In genomic region chr6:111482959-111483735, GRCh38 we compare ENCODE assay signal across 8 cellular contexts. TPM values are rescaled to one million over a fixed set of nuclear protein-coding genes. Genes with fewer than 3 reads are reported as not detected.
A peak's percentile ranks its signal among the peaks of the same experiment; 100 is the strongest.
DNase-seq lines count a peak whose midpoint lies in the region; TF ChIP-seq lines count a peak whose summit lies in the region.

REV3L (minus strand) TSS chr6:111483218; CDS start chr6:111482888, 330 bp downstream.

- peak within 1 kb of the TSS; percentile 89 for H2BK15ac ChIP-seq in neuronal stem cell (ENCODE audit: low read length)

- H3K4ac ChIP-seq in neuronal stem cell (ENCODE audit: low read length), result no peak within 1 kb of the TSS

- H4K8ac ChIP-seq in neuronal stem cell (ENCODE audit: low read depth, low read length), result peak within 1 kb of the TSS; percentile 6

- H2AK5ac ChIP-seq in neuronal stem cell (ENCODE audit: low read depth, low read length), result peak within 1 kb of the TSS; percentile 46

- peak within 1 kb of the TSS; percentile 58 for H2BK12ac ChIP-seq in neuronal stem cell (ENCODE audit: low read length)

- H3K9me3 ChIP-seq in GM23248 (ENCODE audit: low read depth), result no peaks in the 10 kb centered on the region
- H3K9me3 ChIP-seq in SJCRH30 (replicated peaks), result 0 out of 2 replicates have a peak, but pooled peaks cover 5% of the 10 kb centered on the region
- peaks cover 0 to 17% of the 10 kb centered on the region in 2 donors for H3K9me3 ChIP-seq in neuronal stem cell (replicated peaks in 1 of 2; ENCODE audit: control insufficient read depth in 2 of 2, insufficient read depth in 1 of 2, low read depth in 1 of 2, low read length in 2 of 2)

- 1 to 2% methylated on average over 27 to 65 of the region's 84 CpGs for WGBS in GM23248 (ENCODE audit: low coverage in 1 of 2, low lambda C conversion rate in 2 of 2, missing lambda C conversion rate in 2 of 2), 2 experiments
- no CpG with 5 or more reads among the region's 84 CpGs for WGBS in neuronal stem cell (ENCODE audit: extremely low coverage in 2 of 2, insufficient read length in 2 of 2, insufficient replicate concordance in 1 of 2), 2 donors

- no peak within 1 kb of the TSS for H4K91ac ChIP-seq in neuronal stem cell (ENCODE audit: low read depth, low read length, poor library complexity)

- peak within 1 kb of the TSS; percentile 100 for H3K4me2 ChIP-seq in GM23248 (ENCODE audit: unreplicated experiment)
- H3K4me2 ChIP-seq in neuronal stem cell (ENCODE audit: insufficient read depth, low read length, poor library complexity, severe bottlenecking), result peak within 1 kb of the TSS; percentile 81

- H3K27me3 ChIP-seq in GM23248 (replicated peaks; ENCODE audit: insufficient read depth) (no peaks in the 10 kb centered on the region), SJCRH30 (no peaks in the 10 kb centered on the region), neuronal stem cell (ENCODE audit: control insufficient read depth in 3 of 3, insufficient read depth in 3 of 3, low read depth in 1 of 3, low read length in 3 of 3) (peaks cover 0 to 3% (median 0%) of the 10 kb centered on the region in 3 experiments)

- H3K27ac ChIP-seq in GM23248 (peak within 1 kb of the TSS; percentile 98), SJCRH30 (peak within 1 kb of the TSS; percentile 95), neuronal stem cell (replicated peaks; ENCODE audit: low read length) (peak within 1 kb of the TSS; percentile 100)

- H3K23ac ChIP-seq in neuronal stem cell (ENCODE audit: low read depth, low read length, poor library complexity), result peak within 1 kb of the TSS; percentile 93

- peaks cover 4% of the 10 kb centered on the region for H3K79me1 ChIP-seq in neuronal stem cell (ENCODE audit: low read depth, low read length)

- peak within 1 kb of the TSS; percentile 96 for H2BK120ac ChIP-seq in neuronal stem cell (ENCODE audit: low read depth, low read length)

- no peaks in the 10 kb centered on the region for H4K20me1 ChIP-seq in GM23248 (ENCODE audit: insufficient read depth)

- H3K79me2 ChIP-seq in GM23248 (ENCODE audit: insufficient read depth), result peaks cover 75% of the 10 kb centered on the region

- H3K4me3 ChIP-seq in GM23248, result peak within 1 kb of the TSS; percentile 91
- peak within 1 kb of the TSS; percentile 96 for H3K4me3 ChIP-seq in SJCRH30
- peak within 1 kb of the TSS; percentile 82 to 96 for H3K4me3 ChIP-seq in neuronal stem cell (ENCODE audit: low read length in 2 of 2)

- H3K4me1 ChIP-seq in GM23248 (ENCODE audit: insufficient read depth) (peaks cover 54% of the 10 kb centered on the region), SJCRH30 (peaks cover 20% of the 10 kb centered on the region), neuronal stem cell (ENCODE audit: control insufficient read depth in 2 of 2, insufficient read depth in 1 of 2, low read depth in 1 of 2, low read length in 2 of 2) (peaks cover 5 to 23% of the 10 kb centered on the region in 2 donors)

- peak within 1 kb of the TSS; percentile 65 for H2AFZ ChIP-seq in GM23248
- H2AFZ ChIP-seq in neuronal stem cell (ENCODE audit: low read length), result peak within 1 kb of the TSS; percentile 93

- DNase-seq in Daoy (ENCODE audit: low read depth), result peak; percentile 94
- DNase-seq in GM23248, result peak; percentile 98
- peak; percentile 92 for DNase-seq in LHCN-M2 (ENCODE audit: low read depth)
- peak; percentile 92 to 93 for DNase-seq in SJCRH30
- DNase-seq in activated gamma-delta T cell treated with anti-CD3 and anti-CD28 coated beads, Interleukin-2, amount 50 U/mL, for 16 hours (ENCODE audit: low read depth), result peak; percentile 80
- DNase-seq in foreskin melanocyte, result peak; percentile 82
- peak; percentile 94 for DNase-seq in neuronal stem cell (ENCODE audit: low spot score)

- in situ Hi-C loops in GM23248 (cut with MboI), result no loop called here

- peak within 1 kb of the TSS; percentile 99 for H2BK5ac ChIP-seq in neuronal stem cell (ENCODE audit: low read length)

- peaks cover 54% of the 10 kb centered on the region for H3F3A ChIP-seq in GM23248 (ENCODE audit: insufficient read depth)

- TF ChIP-seq CTCF in subcutaneous adipose tissue (IDR thresholded peaks at IDR 0.05; ENCODE audit: low read depth), result no peak

- H3K14ac ChIP-seq in neuronal stem cell (ENCODE audit: low read length), result peak within 1 kb of the TSS; percentile 99

- no peaks in the 10 kb centered on the region for H3K36me3 ChIP-seq in GM23248 (ENCODE audit: low read depth)
- peaks cover 6% of the 10 kb centered on the region; the same call in 1 of the 2 replicates for H3K36me3 ChIP-seq in SJCRH30
- peaks cover 0 to 22% of the 10 kb centered on the region in 2 donors for H3K36me3 ChIP-seq in neuronal stem cell (replicated peaks in 1 of 2; ENCODE audit: control insufficient read depth in 2 of 2, insufficient read depth in 2 of 2, low read length in 2 of 2)

- no peaks in the 10 kb centered on the region for H3K9me2 ChIP-seq in GM23248 (ENCODE audit: insufficient read depth)

- H3K9ac ChIP-seq in GM23248, result peak within 1 kb of the TSS; percentile 98
- H3K9ac ChIP-seq in neuronal stem cell (ENCODE audit: low read depth, low read length, poor library complexity), result peak within 1 kb of the TSS; percentile 97

- peak within 1 kb of the TSS; percentile 100 for H3K18ac ChIP-seq in neuronal stem cell (ENCODE audit: low read length)

RNA-seq across cellular contexts. Expression of gene REV3L, which starts in this region (rescaled TPM):
- 7.8 and 12.1 TPM in 2 replicates for total RNA-seq in Daoy (2014; rRNA removed; shearing (Covaris generic))
- 25.1 and 31.7 TPM in 2 replicates for total RNA-seq in GM23248 (2014; rRNA removed; shearing (Covaris generic))
- 24.0 and 25.0 TPM in 2 replicates for polyA plus RNA-seq in GM23248 (2016; fragmentation: Nextera tagmentation; extraction: Ambion mirVana)
- total RNA-seq in LHCN-M2 (2014; rRNA removed) (29.4 and 31.9 TPM in 2 replicates), subcutaneous adipose tissue (100 to 1,000 TPM in 2 of 4 donors, 10 to 100 TPM in 2; 94.7 to 140 (median 106) TPM)
- 5.3 TPM for polyA plus RNA-seq in LHCN-M2 (2012)
- 32.7 and 34.3 TPM in 2 replicates for total RNA-seq in SJCRH30 (2014; rRNA removed; shearing (Covaris generic))
- 4.6 TPM for polyA plus RNA-seq in neuronal stem cell (2013, experiment 1 of 2)
- polyA plus RNA-seq in neuronal stem cell (2013, experiment 2 of 2), result 4.7 TPM

Comparison
In these comparisons a context has a peak if more than half of its experiments do, and no peak if none do; other contexts are left out.
1. Peak in every context shown above with its lines: DNase-seq, H3K4me3 ChIP-seq and H3K27ac ChIP-seq.